In genomic region chr11:58774164-58774593, GRCh38 we compare ENCODE assay signal across 1 cellular context.
TF ChIP-seq lines count a peak whose summit lies in the region.

No MANE protein-coding gene starts in this region.

TF ChIP-seq in K562, 482 proteins besides CTCF, POLR2A, EP300 and RAD21 (continued from another document and continues in another):
- TF ChIP-seq LEF1 (IDR thresholded peaks at IDR 0.05), result peak; percentile 76
- TF ChIP-seq KDM1A (IDR thresholded peaks at IDR 0.05), result no peak
- TF ChIP-seq ZNF780A (CRISPR knock-in tag; IDR thresholded peaks at IDR 0.05), result no peak
- TF ChIP-seq MIER1 (IDR thresholded peaks at IDR 0.05; ENCODE audit: low read depth), result no peak
- TF ChIP-seq TFE3 (CRISPR knock-in tag; IDR thresholded peaks at IDR 0.05), result no peak
- TF ChIP-seq CSDE1 (IDR thresholded peaks at IDR 0.05), result no peak
- TF ChIP-seq NR0B1 (IDR thresholded peaks at IDR 0.05; ENCODE audit: partially characterized antibody), result no peak
- no peak for TF ChIP-seq ZNF76 (CRISPR knock-in tag; IDR thresholded peaks at IDR 0.05; ENCODE audit: borderline replicate concordance)
- no peak for TF ChIP-seq YBX1 (IDR thresholded peaks at IDR 0.05)
- TF ChIP-seq CLOCK (CRISPR knock-in tag; IDR thresholded peaks at IDR 0.05; ENCODE audit: borderline replicate concordance), result 0 out of 2 replicates have a peak, but pooled peaks have one; percentile 30
- TF ChIP-seq ZMIZ1 (IDR thresholded peaks at IDR 0.05; ENCODE audit: low read depth in 2 of 2, low read length in 2 of 2), result 0 out of 4 replicates have a peak, but pooled peaks of 1 of the 2 experiments have one; percentile 24
- peak; percentile 15; the same call in 1 of the 2 replicates for TF ChIP-seq SMARCE1 (IDR thresholded peaks at IDR 0.05)
- no peak for TF ChIP-seq SRSF9 (IDR thresholded peaks at IDR 0.05; ENCODE audit: borderline replicate concordance, low read depth, low read length)
- TF ChIP-seq KLF10 (CRISPR knock-in tag; IDR thresholded peaks at IDR 0.05), result no peak
- no peak for TF ChIP-seq ZNF124 (CRISPR knock-in tag; IDR thresholded peaks at IDR 0.05)
- TF ChIP-seq NFXL1 (CRISPR knock-in tag; IDR thresholded peaks at IDR 0.05), result no peak; the same call in 1 of the 2 replicates
- no peak for TF ChIP-seq PHF20 (IDR thresholded peaks at IDR 0.05; ENCODE audit: partially characterized antibody)
- TF ChIP-seq HIVEP1 (CRISPR knock-in tag; IDR thresholded peaks at IDR 0.05), result peak; percentile 11; the same call in 1 of the 2 replicates
- no peak for TF ChIP-seq ZNF75A (CRISPR knock-in tag; IDR thresholded peaks at IDR 0.05)
- no peak for TF ChIP-seq MCM7 (IDR thresholded peaks at IDR 0.05)
- no peak for TF ChIP-seq CTBP1 (IDR thresholded peaks at IDR 0.05; ENCODE audit: borderline replicate concordance)
- TF ChIP-seq ATF3 (IDR thresholded peaks at IDR 0.05), result no peak
- TF ChIP-seq ATF3 (CRISPR knock-in tag; conservative IDR thresholded peaks at IDR 0.05), result no peak
- no peak for TF ChIP-seq CEBPB (tag; IDR thresholded peaks at IDR 0.05)
- no peak for TF ChIP-seq POLR2H (tag; IDR thresholded peaks at IDR 0.05; ENCODE audit: low read depth)
- TF ChIP-seq MCM5 (IDR thresholded peaks at IDR 0.05; ENCODE audit: low read depth), result no peak
- TF ChIP-seq ZBTB12 (CRISPR knock-in tag; IDR thresholded peaks at IDR 0.05), result 0 out of 2 replicates have a peak, but pooled peaks have one; percentile 42
- TF ChIP-seq ZBTB11 (CRISPR knock-in tag; IDR thresholded peaks at IDR 0.05), result no peak; a peak in 1 of 6 replicates
- TF ChIP-seq HNRNPLL (IDR thresholded peaks at IDR 0.05; ENCODE audit: low read depth, low read length, poor library complexity, severe bottlenecking), result no peak
- no peak for TF ChIP-seq MXI1 (IDR thresholded peaks at IDR 0.05; ENCODE audit: low read depth, low read length)
- TF ChIP-seq ETV6 (IDR thresholded peaks at IDR 0.05; ENCODE audit: borderline replicate concordance in 1 of 2, low read depth in 2 of 2, low read length in 1 of 2), result no peak
- no peak for TF ChIP-seq ETV6 (CRISPR knock-in tag; IDR thresholded peaks at IDR 0.05; ENCODE audit: borderline replicate concordance)
- TF ChIP-seq ASH1L (IDR thresholded peaks at IDR 0.05; ENCODE audit: borderline replicate concordance, low read depth, partially characterized antibody), result no peak
- no peak for TF ChIP-seq BCLAF1 (IDR thresholded peaks at IDR 0.05; ENCODE audit: borderline replicate concordance in 1 of 2, control insufficient read depth in 1 of 2, low read depth in 2 of 2, low read length in 1 of 2)
- TF ChIP-seq TAF7 (tag; IDR thresholded peaks at IDR 0.05), result no peak; the same call in 1 of the 2 replicates
- peak in 1 of 2 experiments; percentile 34 for TF ChIP-seq AFF1 (IDR thresholded peaks at IDR 0.05; ENCODE audit: low read depth in 1 of 2, partially characterized antibody in 2 of 2)
- TF ChIP-seq BCL6 (CRISPR knock-in tag; IDR thresholded peaks at IDR 0.05), result no peak; the same call in 1 of the 2 replicates
